Comparison of ENCODE assay signal across 21 cellular contexts in genomic region chr21:37536616-37537278, GRCh38.
DNase-seq lines count a peak whose midpoint lies in the region; ATAC-seq and TF ChIP-seq lines count a peak whose summit lies in the region.
"Had no signal": no experiment of that assay in that cellular context is flagged by ENCODE, and none has a peak within 500 bp of the region (broad histone marks: within the 10 kb centered on the region; RNA-seq: fewer than 3 reads in every experiment).

No MANE protein-coding gene starts in this region.

- ATAC-seq in Right ventricle myocardium inferior, result no peak
- no peak for ATAC-seq in Right ventricle myocardium superior (ENCODE audit: poor library complexity)
- ATAC-seq: activated CD8-positive, alpha-beta T cell treated with anti-CD3 and anti-CD28 coated beads for 36 hours; activated naive CD4-positive, alpha-beta T cell treated with anti-CD3 and anti-CD28 coated beads, Interleukin-2, amount 50 U/mL, for 72 hours; foreskin keratinocyte; GM12878 had no signal

- peak; percentile 37 to 60 for DNase-seq in cardiac muscle cell (ENCODE audit: low read depth in 1 of 2, low spot score in 1 of 2)
- no peak for DNase-seq in Right ventricle myocardium inferior (ENCODE audit: missing footprints)
- peak; percentile 54 for DNase-seq in OCI-M2 (lab: John Stamatoyannopoulos, UW; ENCODE audit: unreplicated experiment)
- peak; percentile 13 for DNase-seq in fibroblast of pulmonary artery (ENCODE audit: low read depth)
- no peak for DNase-seq in foreskin fibroblast
- no peak for DNase-seq in T1000 (lab: John Stamatoyannopoulos, UW)
- no peak for DNase-seq in Right ventricle myocardium superior
- DNase-seq in NCI-H2227 (lab: John Stamatoyannopoulos, UW; ENCODE audit: unreplicated experiment), result no peak
- DNase-seq: activated CD4-positive, CD25-positive, alpha-beta regulatory T cell; activated CD8-positive, alpha-beta T cell treated with anti-CD3 and anti-CD28 coated beads for 36 hours; activated T-cell treated with anti-CD3 and anti-CD28 coated beads, Interleukin-2, amount 50 U/mL, for 48 hours; DMS 273 treated with DMSO at 0.1 percent for 48 hours; HCEC 1CT; left cardiac atrium; NCI-H2029; NCI-H446 treated with DMSO at 0.1 percent for 48 hours; stimulated activated CD8-positive, alpha-beta memory T cell treated with anti-CD3 and anti-CD28 coated beads, Interleukin-4, amount 100 ng/mL, for 48 hours had no signal

- H3K36me3 ChIP-seq in cardiac muscle cell, result no peaks in the 10 kb centered on the region

- peaks cover 5% of the 10 kb centered on the region for H3K4me1 ChIP-seq in cardiac muscle cell (ENCODE audit: low read depth)

- intact Hi-C loops in Right ventricle myocardium inferior (cut with DNase I), result no loop called here
- intact Hi-C loops in Right ventricle myocardium superior (cut with DNase I), result no loop called here

- H3K27me3 ChIP-seq in cardiac muscle cell, result no peaks in the 10 kb centered on the region

- H3K4me3 ChIP-seq in cardiac muscle cell (no peak overlapping the region), fibroblast of pulmonary artery (replicated peaks; ENCODE audit: low read depth, low read length) (no peak overlapping the region), foreskin fibroblast (ENCODE audit: low read depth in 1 of 2, low read length in 2 of 2) (no peak overlapping the region)
- H3K4me3 ChIP-seq: GM12878 had no signal

- TF ChIP-seq CTCF in cardiac muscle cell (IDR thresholded peaks at IDR 0.05; ENCODE audit: low read depth, low read length) (no peak), fibroblast of pulmonary artery (IDR thresholded peaks at IDR 0.05; ENCODE audit: low read length, missing control alignments) (no peak), foreskin fibroblast (IDR thresholded peaks at IDR 0.05; ENCODE audit: low read depth, low read length) (no peak)

- no peaks in the 10 kb centered on the region for H3K9me3 ChIP-seq in cardiac muscle cell (ENCODE audit: low read depth)

- peak overlapping the region; percentile 95 for H3K27ac ChIP-seq in cardiac muscle cell
- H3K27ac ChIP-seq: C4-2B, foreskin keratinocyte had no signal

Comparison
In these comparisons a context has a peak if more than half of its experiments do, and no peak if none do; other contexts are left out.
1. DNase-seq: peak in cardiac muscle cell (2 of 2), OCI-M2 (single experiment) and fibroblast of pulmonary artery (single experiment); none in Right ventricle myocardium inferior (single experiment), foreskin fibroblast (0 of 2), T1000 (single experiment), Right ventricle myocardium superior (single experiment) and NCI-H2227 (single experiment).